ENCODE assay signal across 7 cellular contexts in genomic region chr5:9731159-9731558, GRCh38.
"Had no signal": no experiment of that assay in that cellular context is flagged by ENCODE, and none has a peak within 500 bp of the region (broad histone marks: within the 10 kb centered on the region; RNA-seq: fewer than 3 reads in every experiment).

No MANE protein-coding gene starts in this region.

- H3K9ac ChIP-seq: GM23248 had no signal

- H3K4me3 Mint-ChIP-seq: GM23338, HFFc6 had no signal

- H3K9me3 ChIP-seq: HAP-1 had no signal

- H3K36me3 ChIP-seq: HAP-1 had no signal

- H2AFZ ChIP-seq: GM23248, GM23338 had no signal

- H3K27ac ChIP-seq: GM23248 had no signal

- H3K4me3 ChIP-seq: GM23248, GM23338, HAP-1 had no signal

- H3K9me3 Mint-ChIP-seq: GM23338, HFFc6 had no signal

- H3K27ac Mint-ChIP-seq: GM23338, HFFc6 had no signal

- H3K4me1 ChIP-seq: HAP-1 had no signal

- H3K4me1 Mint-ChIP-seq: GM23338 had no signal

- H3K4me2 ChIP-seq: GM23338 had no signal

- DNase-seq: GM23248, GOT3, H7, HCEC 1CT, HFFc6 had no signal
